Comparison of ENCODE assay signal across 1 cellular context in genomic region chr12:75706786-75707605, GRCh38.
TF ChIP-seq lines count a peak whose summit lies in the region.

No MANE protein-coding gene starts in this region.

TF ChIP-seq in K562, 482 proteins besides CTCF, POLR2A, EP300 and RAD21 (continued from another document and continues in another):
- no peak for TF ChIP-seq CREB5 (CRISPR knock-in tag; IDR thresholded peaks at IDR 0.05)
- TF ChIP-seq TOE1 (IDR thresholded peaks at IDR 0.05; ENCODE audit: borderline replicate concordance): no peak
- no peak for TF ChIP-seq TOE1 (CRISPR knock-in tag; IDR thresholded peaks at IDR 0.05; ENCODE audit: borderline replicate concordance, low read depth)
- 0 out of 2 replicates have a peak, but pooled peaks have one; percentile 56 for TF ChIP-seq ZNF644 (tag; IDR thresholded peaks at IDR 0.05; ENCODE audit: low read depth)
- peak; percentile 73; the same call in 1 of the 2 replicates for TF ChIP-seq SOX6 (IDR thresholded peaks at IDR 0.05)
- TF ChIP-seq ZNF318 (IDR thresholded peaks at IDR 0.05; ENCODE audit: borderline replicate concordance in 1 of 2, low read depth in 1 of 2): no peak
- no peak for TF ChIP-seq ZNF239 (CRISPR knock-in tag; IDR thresholded peaks at IDR 0.05)
- peak in 1 of 2 experiments; percentile 46; a peak in 1 of 4 replicates for TF ChIP-seq HDAC1 (IDR thresholded peaks at IDR 0.05)
- peak; percentile 59 for TF ChIP-seq POLR2H (tag; IDR thresholded peaks at IDR 0.05; ENCODE audit: low read depth)
- peak; percentile 46; the same call in 1 of the 2 replicates for TF ChIP-seq RNF2 (IDR thresholded peaks at IDR 0.05)
- TF ChIP-seq TFAM (CRISPR knock-in tag; conservative IDR thresholded peaks at IDR 0.05): no peak
- TF ChIP-seq CXXC5 (CRISPR knock-in tag; IDR thresholded peaks at IDR 0.05): peak; percentile 89
- no peak for TF ChIP-seq TCF7 (IDR thresholded peaks at IDR 0.05; ENCODE audit: borderline replicate concordance)
- peak; percentile 62; the same call in 1 of the 2 replicates for TF ChIP-seq JUND (IDR thresholded peaks at IDR 0.05; ENCODE audit: borderline replicate concordance, low read depth, low read length)
- TF ChIP-seq JUND (tag; IDR thresholded peaks at IDR 0.05; ENCODE audit: borderline replicate concordance, low read depth, low read length): peak; percentile 38; the same call in 1 of the 3 replicates
- no peak for TF ChIP-seq MYC (IDR thresholded peaks at IDR 0.05; ENCODE audit: low read depth, low read length)
- TF ChIP-seq MYC (CRISPR knock-in tag; IDR thresholded peaks at IDR 0.05; ENCODE audit: borderline replicate concordance, low read depth): no peak
- TF ChIP-seq U2AF2 (optimal IDR thresholded peaks at IDR 0.05; ENCODE audit: low read depth, low read length): no peak
- TF ChIP-seq SMARCA4 (IDR thresholded peaks at IDR 0.05): peak; percentile 87
- TF ChIP-seq ATF3 (IDR thresholded peaks at IDR 0.05): peak; percentile 38; the same call in 1 of the 2 replicates
- TF ChIP-seq ATF3 (CRISPR knock-in tag; conservative IDR thresholded peaks at IDR 0.05): no peak
- TF ChIP-seq ZBTB49 (CRISPR knock-in tag; IDR thresholded peaks at IDR 0.05; ENCODE audit: borderline replicate concordance): no peak
- TF ChIP-seq ZNF23 (CRISPR knock-in tag; IDR thresholded peaks at IDR 0.05): no peak
- TF ChIP-seq ZMIZ1 (IDR thresholded peaks at IDR 0.05; ENCODE audit: low read depth in 2 of 2, low read length in 2 of 2): 0 out of 4 replicates have a peak, but pooled peaks of 1 of the 2 experiments have one; percentile 45
- TF ChIP-seq MAFF (IDR thresholded peaks at IDR 0.05; ENCODE audit: low read length): no peak
- TF ChIP-seq MECOM (CRISPR knock-in tag; IDR thresholded peaks at IDR 0.05): no peak
- TF ChIP-seq GATAD2A (IDR thresholded peaks at IDR 0.05): no peak
- peak; percentile 40; the same call in 1 of the 2 replicates for TF ChIP-seq MYNN (IDR thresholded peaks at IDR 0.05)
- no peak for TF ChIP-seq MYNN (CRISPR knock-in tag; IDR thresholded peaks at IDR 0.05)
- TF ChIP-seq PHTF2 (CRISPR knock-in tag; IDR thresholded peaks at IDR 0.05): no peak
- TF ChIP-seq ZNF184 (CRISPR knock-in tag; IDR thresholded peaks at IDR 0.05): no peak
- no peak for TF ChIP-seq ZNF830 (CRISPR knock-in tag; IDR thresholded peaks at IDR 0.05)
- TF ChIP-seq ZNF696 (CRISPR knock-in tag; conservative IDR thresholded peaks at IDR 0.05): no peak
- no peak for TF ChIP-seq ZC3H8 (IDR thresholded peaks at IDR 0.05)
- TF ChIP-seq NKRF (IDR thresholded peaks at IDR 0.05; ENCODE audit: borderline replicate concordance): no peak
- no peak for TF ChIP-seq RBM15 (IDR thresholded peaks at IDR 0.05; ENCODE audit: insufficient read depth, low read length)
- no peak for TF ChIP-seq THRAP3 (IDR thresholded peaks at IDR 0.05; ENCODE audit: borderline replicate concordance)
- TF ChIP-seq KAT8 (IDR thresholded peaks at IDR 0.05; ENCODE audit: low read depth): no peak
- no peak for TF ChIP-seq ZNF75A (CRISPR knock-in tag; IDR thresholded peaks at IDR 0.05)
- TF ChIP-seq MCM2 (IDR thresholded peaks at IDR 0.05; ENCODE audit: low read depth): no peak
- TF ChIP-seq MAFK (IDR thresholded peaks at IDR 0.05; ENCODE audit: low read length): no peak
- peak; percentile 83 for TF ChIP-seq RBBP5 (IDR thresholded peaks at IDR 0.05; ENCODE audit: borderline replicate concordance, insufficient read depth, low read length, poor library complexity, severe bottlenecking)
- peak; percentile 6 for TF ChIP-seq FOSL1 (tag; conservative IDR thresholded peaks at IDR 0.05)
- TF ChIP-seq MEF2D (tag; conservative IDR thresholded peaks at IDR 0.05; ENCODE audit: low read depth): peak; percentile 93
- TF ChIP-seq PURB (CRISPR knock-in tag; IDR thresholded peaks at IDR 0.05; ENCODE audit: low read depth): no peak
- TF ChIP-seq NR0B1 (IDR thresholded peaks at IDR 0.05; ENCODE audit: partially characterized antibody): no peak
- peak; percentile 59; the same call in 1 of the 2 replicates for TF ChIP-seq ZNF384 (IDR thresholded peaks at IDR 0.05; ENCODE audit: low read depth, low read length)
- no peak for TF ChIP-seq OTX1 (CRISPR knock-in tag; IDR thresholded peaks at IDR 0.05)
- 0 out of 2 replicates have a peak, but pooled peaks have one; percentile 67 for TF ChIP-seq MTA1 (IDR thresholded peaks at IDR 0.05; ENCODE audit: borderline replicate concordance)
- TF ChIP-seq DACH1 (IDR thresholded peaks at IDR 0.05; ENCODE audit: partially characterized antibody): peak; percentile 39
- peak; percentile 83 for TF ChIP-seq NCOR1 (IDR thresholded peaks at IDR 0.05)
